28 cellular contexts compared by ENCODE assay signal in genomic region chr9:85577353-85577952, GRCh38.
"Had no signal": no experiment of that assay in that cellular context is flagged by ENCODE, and none has a peak within 500 bp of the region (broad histone marks: within the 10 kb centered on the region; RNA-seq: fewer than 3 reads in every experiment).

No MANE protein-coding gene starts in this region.

- H3K27me3 ChIP-seq: adrenal gland, ascending aorta, breast epithelium, esophagus muscularis mucosa, heart right ventricle, right lobe of liver, upper lobe of left lung had no signal

- H3K36me3 ChIP-seq: adrenal gland, breast epithelium, right lobe of liver, thoracic aorta had no signal

- H3K4me3 ChIP-seq: adrenal gland, ascending aorta, breast epithelium, coronary artery, esophagus muscularis mucosa, heart right ventricle, right lobe of liver, smooth muscle cell, thoracic aorta, upper lobe of left lung had no signal

- H3K4me3 Mint-ChIP-seq: activated CD4-positive, alpha-beta T cell treated with anti-CD3 and anti-CD28 coated beads, Interleukin-2, amount 10 ng/mL, durations not matched to agents 7 days and 5 days; activated CD8-positive, alpha-beta memory T cell treated with anti-CD3 and anti-CD28 coated beads, Interleukin-2, amount 10 ng/mL, durations not matched to agents 7 days and 5 days; activated CD8-positive, alpha-beta T cell treated with anti-CD3 and anti-CD28 coated beads for 36 hours; activated T-helper 1 cell treated with anti-CD3 and anti-CD28 coated beads, Interleukin-12 subunit alpha, Interleukin-12 subunit beta, Interleukin-2, Interleukin-4 antibody, amounts not matched to agents 30 ng/mL and 10 ng/mL and 1 ng/mL, durations not matched to agents 14 hours and 24 hours and 36 hours; central memory CD8-positive, alpha-beta T cell; memory B cell; neural crest cell had no signal

- H3K27ac ChIP-seq: adrenal gland, ascending aorta, breast epithelium, coronary artery, esophagus muscularis mucosa, heart right ventricle, right lobe of liver, thoracic aorta, upper lobe of left lung, VCaP had no signal

- H3K4me2 ChIP-seq: smooth muscle cell had no signal

- H3K9me3 ChIP-seq: adrenal gland, ascending aorta, breast epithelium, esophagus muscularis mucosa, heart right ventricle, right lobe of liver, thoracic aorta, upper lobe of left lung had no signal

- H3K4me1 Mint-ChIP-seq: activated CD4-positive, alpha-beta T cell treated with anti-CD3 and anti-CD28 coated beads, Interleukin-2, amount 10 ng/mL, durations not matched to agents 7 days and 5 days; activated CD8-positive, alpha-beta memory T cell treated with anti-CD3 and anti-CD28 coated beads, Interleukin-2, amount 10 ng/mL, durations not matched to agents 7 days and 5 days; central memory CD8-positive, alpha-beta T cell; memory B cell; neural crest cell had no signal

- ATAC-seq: activated CD8-positive, alpha-beta memory T cell treated with anti-CD3 and anti-CD28 coated beads, Interleukin-2, amount 10 ng/mL, durations not matched to agents 7 days and 5 days; activated CD8-positive, alpha-beta T cell treated with anti-CD3 and anti-CD28 coated beads for 36 hours; activated naive CD4-positive, alpha-beta T cell treated with anti-CD3 and anti-CD28 coated beads, Interleukin-2, amount 50 U/mL, for 72 hours; heart right ventricle; left cardiac atrium; right lobe of liver had no signal

- DNase-seq: activated CD4-positive, alpha-beta T cell treated with anti-CD3 and anti-CD28 coated beads, Interleukin-2, amount 10 ng/mL, durations not matched to agents 7 days and 5 days; activated CD4-positive, CD25-positive, alpha-beta regulatory T cell treated with anti-CD3 and anti-CD28 coated beads, Interleukin-2, amount 50 U/mL, for 72 hours; activated CD8-positive, alpha-beta memory T cell treated with anti-CD3 and anti-CD28 coated beads, Interleukin-2, amount 10 ng/mL, durations not matched to agents 7 days and 5 days; activated CD8-positive, alpha-beta T cell treated with anti-CD3 and anti-CD28 coated beads for 36 hours; activated gamma-delta T cell treated with Interleukin-2 at 50 U/mL for 16 hours; activated T-cell treated with anti-CD3 and anti-CD28 coated beads for 4 hours; adrenal gland; heart right ventricle; islet precursor cell; left cardiac atrium; occipital lobe; posterior cingulate gyrus; right lobe of liver; stimulated activated CD4-positive, alpha-beta T cell treated with anti-CD3 and anti-CD28 coated beads, Interleukin-4, amount 100 ng/mL, for 1 hour; stimulated activated naive CD4-positive, alpha-beta T cell; upper lobe of left lung had no signal

- H3K27ac Mint-ChIP-seq: activated CD4-positive, alpha-beta T cell treated with anti-CD3 and anti-CD28 coated beads, Interleukin-2, amount 10 ng/mL, durations not matched to agents 7 days and 5 days; activated CD8-positive, alpha-beta memory T cell treated with anti-CD3 and anti-CD28 coated beads, Interleukin-2, amount 10 ng/mL, durations not matched to agents 7 days and 5 days; activated CD8-positive, alpha-beta T cell treated with anti-CD3 and anti-CD28 coated beads for 36 hours; activated naive CD4-positive, alpha-beta T cell treated with anti-CD3 and anti-CD28 coated beads, Interleukin-2, amount 50 U/mL, for 72 hours; activated T-helper 1 cell treated with anti-CD3 and anti-CD28 coated beads, Interleukin-12 subunit alpha, Interleukin-12 subunit beta, Interleukin-2, Interleukin-4 antibody, amounts not matched to agents 30 ng/mL and 10 ng/mL and 1 ng/mL, durations not matched to agents 14 hours and 24 hours and 36 hours; memory B cell had no signal

- H3K27me3 Mint-ChIP-seq: activated CD4-positive, alpha-beta T cell treated with anti-CD3 and anti-CD28 coated beads, Interleukin-2, amount 10 ng/mL, durations not matched to agents 7 days and 5 days; activated CD8-positive, alpha-beta memory T cell treated with anti-CD3 and anti-CD28 coated beads, Interleukin-2, amount 10 ng/mL, durations not matched to agents 7 days and 5 days; activated CD8-positive, alpha-beta T cell treated with anti-CD3 and anti-CD28 coated beads for 36 hours; central memory CD8-positive, alpha-beta T cell; memory B cell had no signal

- H3K9me3 Mint-ChIP-seq: activated CD4-positive, alpha-beta T cell treated with anti-CD3 and anti-CD28 coated beads, Interleukin-2, amount 10 ng/mL, durations not matched to agents 7 days and 5 days; activated CD8-positive, alpha-beta T cell treated with anti-CD3 and anti-CD28 coated beads for 36 hours; activated naive CD4-positive, alpha-beta T cell treated with anti-CD3 and anti-CD28 coated beads, Interleukin-2, amount 50 U/mL, for 72 hours; activated T-helper 1 cell treated with anti-CD3 and anti-CD28 coated beads, Interleukin-12 subunit alpha, Interleukin-12 subunit beta, Interleukin-2, Interleukin-4 antibody, amounts not matched to agents 30 ng/mL and 10 ng/mL and 1 ng/mL, durations not matched to agents 14 hours and 24 hours and 36 hours; central memory CD8-positive, alpha-beta T cell; memory B cell had no signal

- H3K4me1 ChIP-seq: adrenal gland, ascending aorta, breast epithelium, esophagus muscularis mucosa, heart right ventricle, right lobe of liver, upper lobe of left lung had no signal
